In genomic region chr5:67290620-67291019, GRCh38 we compare ENCODE assay signal across 2 cellular contexts.
TF ChIP-seq lines count a peak whose summit lies in the region.

No MANE protein-coding gene starts in this region.

TF ChIP-seq in IMR-90, 13 proteins besides CTCF, POLR2A, EP300 and RAD21:
- TF ChIP-seq SMC3 (IDR thresholded peaks at IDR 0.05; ENCODE audit: low read depth, low read length), result no peak
- TF ChIP-seq NFE2L2 (IDR thresholded peaks at IDR 0.05; ENCODE audit: low read depth, low read length), result no peak
- no peak for TF ChIP-seq FOS (IDR thresholded peaks at IDR 0.05; ENCODE audit: low read depth, low read length)
- no peak for TF ChIP-seq RFX5 (IDR thresholded peaks at IDR 0.05; ENCODE audit: low read depth, low read length)
- no peak for TF ChIP-seq CHD1 (IDR thresholded peaks at IDR 0.05; ENCODE audit: low read depth, low read length)
- TF ChIP-seq MXI1 (IDR thresholded peaks at IDR 0.05; ENCODE audit: borderline replicate concordance, low read depth, low read length), result no peak

TF ChIP-seq in GM23338, 12 proteins besides CTCF, POLR2A, EP300 and RAD21:
- TF ChIP-seq EZH2 (IDR thresholded peaks at IDR 0.05; ENCODE audit: low read depth, unreplicated experiment) (no peak), REST (IDR thresholded peaks at IDR 0.05; ENCODE audit: unreplicated experiment) (no peak), STAT1 (IDR thresholded peaks at IDR 0.05; ENCODE audit: unreplicated experiment) (no peak), POLR2AphosphoS5 (IDR thresholded peaks at IDR 0.05; ENCODE audit: low read depth) (no peak), ETS1 (IDR thresholded peaks at IDR 0.05) (no peak), ZNF114 (CRISPR knock-in tag; IDR thresholded peaks at IDR 0.05) (no peak)
- TF ChIP-seq, protein P1, sequence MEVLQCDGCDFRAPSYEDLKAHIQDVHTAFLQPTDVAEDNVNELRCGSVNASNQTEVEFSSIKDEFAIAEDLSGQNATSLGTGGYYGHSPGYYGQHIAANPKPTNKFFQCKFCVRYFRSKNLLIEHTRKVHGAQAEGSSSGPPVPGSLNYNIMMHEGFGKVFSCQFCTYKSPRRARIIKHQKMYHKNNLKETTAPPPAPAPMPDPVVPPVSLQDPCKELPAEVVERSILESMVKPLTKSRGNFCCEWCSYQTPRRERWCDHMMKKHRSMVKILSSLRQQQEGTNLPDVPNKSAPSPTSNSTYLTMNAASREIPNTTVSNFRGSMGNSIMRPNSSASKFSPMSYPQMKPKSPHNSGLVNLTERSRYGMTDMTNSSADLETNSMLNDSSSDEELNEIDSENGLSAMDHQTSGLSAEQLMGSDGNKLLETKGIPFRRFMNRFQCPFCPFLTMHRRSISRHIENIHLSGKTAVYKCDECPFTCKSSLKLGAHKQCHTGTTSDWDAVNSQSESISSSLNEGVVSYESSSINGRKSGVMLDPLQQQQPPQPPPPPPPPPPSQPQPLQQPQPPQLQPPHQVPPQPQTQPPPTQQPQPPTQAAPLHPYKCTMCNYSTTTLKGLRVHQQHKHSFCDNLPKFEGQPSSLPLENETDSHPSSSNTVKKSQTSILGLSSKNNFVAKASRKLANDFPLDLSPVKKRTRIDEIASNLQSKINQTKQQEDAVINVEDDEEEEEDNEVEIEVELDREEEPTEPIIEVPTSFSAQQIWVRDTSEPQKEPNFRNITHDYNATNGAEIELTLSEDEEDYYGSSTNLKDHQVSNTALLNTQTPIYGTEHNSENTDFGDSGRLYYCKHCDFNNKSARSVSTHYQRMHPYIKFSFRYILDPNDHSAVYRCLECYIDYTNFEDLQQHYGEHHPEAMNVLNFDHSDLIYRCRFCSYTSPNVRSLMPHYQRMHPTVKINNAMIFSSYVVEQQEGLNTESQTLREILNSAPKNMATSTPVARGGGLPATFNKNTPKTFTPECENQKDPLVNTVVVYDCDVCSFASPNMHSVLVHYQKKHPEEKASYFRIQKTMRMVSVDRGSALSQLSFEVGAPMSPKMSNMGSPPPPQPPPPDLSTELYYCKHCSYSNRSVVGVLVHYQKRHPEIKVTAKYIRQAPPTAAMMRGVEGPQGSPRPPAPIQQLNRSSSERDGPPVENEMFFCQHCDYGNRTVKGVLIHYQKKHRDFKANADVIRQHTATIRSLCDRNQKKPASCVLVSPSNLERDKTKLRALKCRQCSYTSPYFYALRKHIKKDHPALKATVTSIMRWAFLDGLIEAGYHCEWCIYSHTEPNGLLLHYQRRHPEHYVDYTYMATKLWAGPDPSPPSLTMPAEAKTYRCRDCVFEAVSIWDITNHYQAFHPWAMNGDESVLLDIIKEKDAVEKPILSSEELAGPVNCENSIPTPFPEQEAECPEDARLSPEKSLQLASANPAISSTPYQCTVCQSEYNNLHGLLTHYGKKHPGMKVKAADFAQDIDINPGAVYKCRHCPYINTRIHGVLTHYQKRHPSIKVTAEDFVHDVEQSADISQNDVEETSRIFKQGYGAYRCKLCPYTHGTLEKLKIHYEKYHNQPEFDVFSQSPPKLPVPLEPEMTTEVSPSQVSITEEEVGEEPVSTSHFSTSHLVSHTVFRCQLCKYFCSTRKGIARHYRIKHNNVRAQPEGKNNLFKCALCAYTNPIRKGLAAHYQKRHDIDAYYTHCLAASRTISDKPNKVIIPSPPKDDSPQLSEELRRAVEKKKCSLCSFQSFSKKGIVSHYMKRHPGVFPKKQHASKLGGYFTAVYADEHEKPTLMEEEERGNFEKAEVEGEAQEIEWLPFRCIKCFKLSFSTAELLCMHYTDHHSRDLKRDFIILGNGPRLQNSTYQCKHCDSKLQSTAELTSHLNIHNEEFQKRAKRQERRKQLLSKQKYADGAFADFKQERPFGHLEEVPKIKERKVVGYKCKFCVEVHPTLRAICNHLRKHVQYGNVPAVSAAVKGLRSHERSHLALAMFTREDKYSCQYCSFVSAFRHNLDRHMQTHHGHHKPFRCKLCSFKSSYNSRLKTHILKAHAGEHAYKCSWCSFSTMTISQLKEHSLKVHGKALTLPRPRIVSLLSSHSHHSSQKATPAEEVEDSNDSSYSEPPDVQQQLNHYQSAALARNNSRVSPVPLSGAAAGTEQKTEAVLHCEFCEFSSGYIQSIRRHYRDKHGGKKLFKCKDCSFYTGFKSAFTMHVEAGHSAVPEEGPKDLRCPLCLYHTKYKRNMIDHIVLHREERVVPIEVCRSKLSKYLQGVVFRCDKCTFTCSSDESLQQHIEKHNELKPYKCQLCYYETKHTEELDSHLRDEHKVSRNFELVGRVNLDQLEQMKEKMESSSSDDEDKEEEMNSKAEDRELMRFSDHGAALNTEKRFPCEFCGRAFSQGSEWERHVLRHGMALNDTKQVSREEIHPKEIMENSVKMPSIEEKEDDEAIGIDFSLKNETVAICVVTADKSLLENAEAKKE (CRISPR knock-in tag; IDR thresholded peaks at IDR 0.05), result no peak
TF ChIP-seq in GM23338: peak in this region for 0.
